ENCODE assay signal across 1 cellular context in genomic region chr17:45093444-45094110, GRCh38.
TF ChIP-seq lines count a peak whose summit lies in the region.

No MANE protein-coding gene starts in this region.

TF ChIP-seq in IMR-90, 13 proteins besides CTCF, POLR2A, EP300 and RAD21:
- TF ChIP-seq CEBPB (IDR thresholded peaks at IDR 0.05; ENCODE audit: low read depth, low read length) (no peak), MAFK (IDR thresholded peaks at IDR 0.05; ENCODE audit: low read depth, low read length) (no peak), RCOR1 (IDR thresholded peaks at IDR 0.05; ENCODE audit: insufficient replicate concordance, low read length) (no peak), SMC3 (IDR thresholded peaks at IDR 0.05; ENCODE audit: low read depth, low read length) (no peak), ELK1 (IDR thresholded peaks at IDR 0.05; ENCODE audit: borderline replicate concordance, low read depth, low read length) (no peak), MAZ (IDR thresholded peaks at IDR 0.05; ENCODE audit: borderline replicate concordance, low read depth, low read length) (no peak), BHLHE40 (IDR thresholded peaks at IDR 0.05; ENCODE audit: low read depth, low read length) (no peak), RFX5 (IDR thresholded peaks at IDR 0.05; ENCODE audit: low read depth, low read length) (no peak), CHD1 (IDR thresholded peaks at IDR 0.05; ENCODE audit: low read depth, low read length) (no peak), FOS (IDR thresholded peaks at IDR 0.05; ENCODE audit: low read depth, low read length) (no peak), NFE2L2 (IDR thresholded peaks at IDR 0.05; ENCODE audit: low read depth, low read length) (no peak), MXI1 (IDR thresholded peaks at IDR 0.05; ENCODE audit: borderline replicate concordance, low read depth, low read length) (no peak), USF2 (IDR thresholded peaks at IDR 0.05; ENCODE audit: low read depth, low read length) (no peak)
TF ChIP-seq in IMR-90: peak in this region for 0.
